ENCODE assay signal across 29 cellular contexts in genomic region chr9:127215266-127216209, GRCh38.
"Had no signal": no experiment of that assay in that cellular context is flagged by ENCODE, and none has a peak within 500 bp of the region (broad histone marks: within the 10 kb centered on the region; RNA-seq: fewer than 3 reads in every experiment).

No MANE protein-coding gene starts in this region.

- ATAC-seq: activated CD8-positive, alpha-beta memory T cell treated with anti-CD3 and anti-CD28 coated beads, Interleukin-2, amount 10 ng/mL, durations not matched to agents 7 days and 5 days; activated CD8-positive, alpha-beta T cell treated with anti-CD3 and anti-CD28 coated beads, Interleukin-2, amount 10 ng/mL, durations not matched to agents 7 days and 5 days had no signal

- H3K9me3 Mint-ChIP-seq: activated CD4-positive, alpha-beta T cell treated with anti-CD3 and anti-CD28 coated beads, Interleukin-2, amount 10 ng/mL, durations not matched to agents 7 days and 5 days; activated naive CD4-positive, alpha-beta T cell treated with anti-CD3 and anti-CD28 coated beads for 36 hours; activated naive CD8-positive, alpha-beta T cell treated with anti-CD3 and anti-CD28 coated beads, Interleukin-2, amount 10 ng/mL, durations not matched to agents 7 days and 5 days; activated T-helper 2 cell treated with anti-CD3 and anti-CD28 coated beads, Interferon-gamma antibody, Interleukin-2, Interleukin-4, amounts not matched to agents 10 μg/mL and 5 μg/mL and 100 μg/mL, durations not matched to agents 14 hours and 24 hours and 36 hours; brain; neural crest cell; stimulated activated effector memory CD8-positive, alpha-beta T cell treated with anti-CD3 and anti-CD28 coated beads, Interleukin-12 subunit alpha, Interleukin-12 subunit beta, amount 100 ng/mL, for 72 hours; stimulated activated naive CD8-positive, alpha-beta T cell treated with anti-CD3 and anti-CD28 coated beads, Interleukin-15, Interleukin-2, amounts not matched to agents 100 ng/mL and 50 ng/mL, for 24 hours; type B pancreatic cell had no signal

- H3K4me3 Mint-ChIP-seq: activated CD4-positive, alpha-beta T cell treated with anti-CD3 and anti-CD28 coated beads, Interleukin-2, amount 10 ng/mL, durations not matched to agents 7 days and 5 days; activated CD8-positive, alpha-beta memory T cell treated with anti-CD3 and anti-CD28 coated beads, Interleukin-2, amount 10 ng/mL, durations not matched to agents 7 days and 5 days; activated CD8-positive, alpha-beta T cell treated with anti-CD3 and anti-CD28 coated beads, Interleukin-2, amount 10 ng/mL, durations not matched to agents 7 days and 5 days; activated naive CD4-positive, alpha-beta T cell treated with anti-CD3 and anti-CD28 coated beads for 36 hours; activated naive CD8-positive, alpha-beta T cell treated with anti-CD3 and anti-CD28 coated beads, Interleukin-2, amount 10 ng/mL, durations not matched to agents 7 days and 5 days; neural crest cell; stimulated activated effector memory CD8-positive, alpha-beta T cell treated with anti-CD3 and anti-CD28 coated beads, Interleukin-12 subunit alpha, Interleukin-12 subunit beta, amount 100 ng/mL, for 72 hours; stimulated activated naive CD8-positive, alpha-beta T cell treated with anti-CD3 and anti-CD28 coated beads, Interleukin-15, Interleukin-2, amounts not matched to agents 100 ng/mL and 50 ng/mL, for 24 hours; type B pancreatic cell had no signal

- H3K79me2 ChIP-seq: parathyroid adenoma had no signal

- H3K27ac ChIP-seq: ascending aorta, coronary artery, heart right ventricle, left lung, parathyroid adenoma, psoas muscle, sigmoid colon, thoracic aorta, vagina had no signal

- H3K4me1 Mint-ChIP-seq: activated CD8-positive, alpha-beta memory T cell treated with anti-CD3 and anti-CD28 coated beads, Interleukin-2, amount 10 ng/mL, durations not matched to agents 7 days and 5 days; neural crest cell had no signal

- H3K27me3 Mint-ChIP-seq: activated CD8-positive, alpha-beta memory T cell treated with anti-CD3 and anti-CD28 coated beads, Interleukin-2, amount 10 ng/mL, durations not matched to agents 7 days and 5 days; brain; stimulated activated naive CD8-positive, alpha-beta T cell treated with anti-CD3 and anti-CD28 coated beads, Interleukin-15, Interleukin-2, amounts not matched to agents 100 ng/mL and 50 ng/mL, for 24 hours; type B pancreatic cell had no signal

- H3K36me3 ChIP-seq: ascending aorta, left lung, sigmoid colon, thoracic aorta, vagina had no signal

- H3K9ac ChIP-seq: parathyroid adenoma had no signal

- H3K9me3 ChIP-seq: ascending aorta, heart right ventricle, left lung, psoas muscle, sigmoid colon, thoracic aorta, vagina had no signal

- H3K36me3 Mint-ChIP-seq: activated CD8-positive, alpha-beta memory T cell treated with anti-CD3 and anti-CD28 coated beads, Interleukin-2, amount 10 ng/mL, durations not matched to agents 7 days and 5 days; activated naive CD8-positive, alpha-beta T cell treated with anti-CD3 and anti-CD28 coated beads, Interleukin-2, amount 10 ng/mL, durations not matched to agents 7 days and 5 days; brain; stimulated activated effector memory CD8-positive, alpha-beta T cell treated with anti-CD3 and anti-CD28 coated beads, Interleukin-12 subunit alpha, Interleukin-12 subunit beta, amount 100 ng/mL, for 72 hours; type B pancreatic cell had no signal

- H3K27ac Mint-ChIP-seq: activated CD4-positive, alpha-beta T cell treated with anti-CD3 and anti-CD28 coated beads, Interleukin-2, amount 10 ng/mL, durations not matched to agents 7 days and 5 days; activated CD8-positive, alpha-beta memory T cell treated with anti-CD3 and anti-CD28 coated beads, Interleukin-2, amount 10 ng/mL, durations not matched to agents 7 days and 5 days; activated CD8-positive, alpha-beta T cell treated with anti-CD3 and anti-CD28 coated beads, Interleukin-2, amount 10 ng/mL, durations not matched to agents 7 days and 5 days; activated naive CD4-positive, alpha-beta T cell treated with anti-CD3 and anti-CD28 coated beads for 36 hours; activated naive CD8-positive, alpha-beta T cell treated with anti-CD3 and anti-CD28 coated beads, Interleukin-2, amount 10 ng/mL, durations not matched to agents 7 days and 5 days; activated T-helper 2 cell treated with anti-CD3 and anti-CD28 coated beads, Interferon-gamma antibody, Interleukin-2, Interleukin-4, amounts not matched to agents 10 μg/mL and 5 μg/mL and 100 μg/mL, durations not matched to agents 14 hours and 24 hours and 36 hours; stimulated activated naive CD8-positive, alpha-beta T cell treated with anti-CD3 and anti-CD28 coated beads, Interleukin-15, Interleukin-2, amounts not matched to agents 100 ng/mL and 50 ng/mL, for 24 hours; type B pancreatic cell had no signal

- H3K4me3 ChIP-seq: ascending aorta, coronary artery, dorsolateral prefrontal cortex, heart right ventricle, left lung, lung, psoas muscle, sigmoid colon, thoracic aorta, vagina had no signal

- H3K4me1 ChIP-seq: ascending aorta, left lung, parathyroid adenoma, psoas muscle, sigmoid colon had no signal

- DNase-seq: activated CD4-positive, alpha-beta T cell treated with anti-CD3 and anti-CD28 coated beads for 1 hour; activated CD4-positive, alpha-beta T cell treated with anti-CD3 and anti-CD28 coated beads, Interleukin-2, amount 10 ng/mL, durations not matched to agents 7 days and 5 days; activated CD8-positive, alpha-beta memory T cell treated with anti-CD3 and anti-CD28 coated beads, Interleukin-2, amount 10 ng/mL, durations not matched to agents 7 days and 5 days; activated CD8-positive, alpha-beta T cell treated with anti-CD3 and anti-CD28 coated beads, Interleukin-2, amount 10 ng/mL, durations not matched to agents 7 days and 5 days; activated naive CD4-positive, alpha-beta T cell treated with anti-CD3 and anti-CD28 coated beads for 36 hours; activated naive CD8-positive, alpha-beta T cell treated with anti-CD3 and anti-CD28 coated beads, Interleukin-2, amount 10 ng/mL, durations not matched to agents 7 days and 5 days; activated T-cell treated with anti-CD3 and anti-CD28 coated beads, Interleukin-2, amount 50 U/mL, for 48 hours; effector memory CD4-positive, alpha-beta T cell; heart right ventricle; kidney glomerular epithelial cell; psoas muscle; sigmoid colon; small intestine; stimulated activated CD4-positive, alpha-beta T cell treated with anti-CD3 and anti-CD28 coated beads, Interleukin-4, amount 100 ng/mL, for 24 hours; T-helper 1 cell had no signal

- H3K27me3 ChIP-seq: ascending aorta, dorsolateral prefrontal cortex, heart right ventricle, left lung, sigmoid colon, vagina had no signal

- H2AFZ ChIP-seq: parathyroid adenoma had no signal
